2 cellular contexts compared by ENCODE assay signal in the genomic region with DNA sequence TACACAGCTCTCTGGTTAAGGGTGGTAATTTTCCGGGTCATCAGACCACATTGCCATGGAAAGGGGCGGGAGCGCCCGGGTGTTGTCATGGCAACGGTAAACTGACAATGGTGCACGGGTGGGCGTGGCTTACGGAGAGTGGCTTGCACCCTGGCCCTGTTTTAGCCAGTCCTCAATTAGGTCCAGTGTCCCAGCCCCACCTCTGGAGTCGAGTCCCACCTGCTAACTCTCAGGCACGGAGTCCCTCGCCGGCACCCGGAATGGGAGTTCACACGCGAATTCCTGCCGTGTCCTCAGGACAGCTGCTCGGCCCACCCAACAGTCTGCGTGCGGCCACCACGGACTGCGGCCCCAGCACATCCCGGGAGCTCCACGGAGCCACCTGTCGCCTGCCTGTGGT.
A peak's percentile ranks its signal among the peaks of the same experiment; 100 is the strongest.
TF ChIP-seq lines count a peak whose summit lies in the region.

No MANE protein-coding gene starts in this region.

TF ChIP-seq in GM23338, 12 proteins besides CTCF, POLR2A, EP300 and RAD21 (continued from another document and continues in another):
- TF ChIP-seq EZH2phosphoT487 (IDR thresholded peaks at IDR 0.05; ENCODE audit: unreplicated experiment) (no peak), EZH2 (IDR thresholded peaks at IDR 0.05; ENCODE audit: low read depth, unreplicated experiment) (no peak), NANOG (IDR thresholded peaks at IDR 0.05; ENCODE audit: borderline replicate concordance) (no peak), STAT1 (IDR thresholded peaks at IDR 0.05; ENCODE audit: unreplicated experiment) (no peak), ZNF114 (CRISPR knock-in tag; IDR thresholded peaks at IDR 0.05) (no peak), JUNB (IDR thresholded peaks at IDR 0.05; ENCODE audit: unreplicated experiment) (no peak), CREB1 (CRISPR knock-in tag; IDR thresholded peaks at IDR 0.05; ENCODE audit: low read depth) (no peak), ZNF331 (CRISPR knock-in tag; IDR thresholded peaks at IDR 0.05; ENCODE audit: low read depth) (no peak)
- TF ChIP-seq, protein P1, sequence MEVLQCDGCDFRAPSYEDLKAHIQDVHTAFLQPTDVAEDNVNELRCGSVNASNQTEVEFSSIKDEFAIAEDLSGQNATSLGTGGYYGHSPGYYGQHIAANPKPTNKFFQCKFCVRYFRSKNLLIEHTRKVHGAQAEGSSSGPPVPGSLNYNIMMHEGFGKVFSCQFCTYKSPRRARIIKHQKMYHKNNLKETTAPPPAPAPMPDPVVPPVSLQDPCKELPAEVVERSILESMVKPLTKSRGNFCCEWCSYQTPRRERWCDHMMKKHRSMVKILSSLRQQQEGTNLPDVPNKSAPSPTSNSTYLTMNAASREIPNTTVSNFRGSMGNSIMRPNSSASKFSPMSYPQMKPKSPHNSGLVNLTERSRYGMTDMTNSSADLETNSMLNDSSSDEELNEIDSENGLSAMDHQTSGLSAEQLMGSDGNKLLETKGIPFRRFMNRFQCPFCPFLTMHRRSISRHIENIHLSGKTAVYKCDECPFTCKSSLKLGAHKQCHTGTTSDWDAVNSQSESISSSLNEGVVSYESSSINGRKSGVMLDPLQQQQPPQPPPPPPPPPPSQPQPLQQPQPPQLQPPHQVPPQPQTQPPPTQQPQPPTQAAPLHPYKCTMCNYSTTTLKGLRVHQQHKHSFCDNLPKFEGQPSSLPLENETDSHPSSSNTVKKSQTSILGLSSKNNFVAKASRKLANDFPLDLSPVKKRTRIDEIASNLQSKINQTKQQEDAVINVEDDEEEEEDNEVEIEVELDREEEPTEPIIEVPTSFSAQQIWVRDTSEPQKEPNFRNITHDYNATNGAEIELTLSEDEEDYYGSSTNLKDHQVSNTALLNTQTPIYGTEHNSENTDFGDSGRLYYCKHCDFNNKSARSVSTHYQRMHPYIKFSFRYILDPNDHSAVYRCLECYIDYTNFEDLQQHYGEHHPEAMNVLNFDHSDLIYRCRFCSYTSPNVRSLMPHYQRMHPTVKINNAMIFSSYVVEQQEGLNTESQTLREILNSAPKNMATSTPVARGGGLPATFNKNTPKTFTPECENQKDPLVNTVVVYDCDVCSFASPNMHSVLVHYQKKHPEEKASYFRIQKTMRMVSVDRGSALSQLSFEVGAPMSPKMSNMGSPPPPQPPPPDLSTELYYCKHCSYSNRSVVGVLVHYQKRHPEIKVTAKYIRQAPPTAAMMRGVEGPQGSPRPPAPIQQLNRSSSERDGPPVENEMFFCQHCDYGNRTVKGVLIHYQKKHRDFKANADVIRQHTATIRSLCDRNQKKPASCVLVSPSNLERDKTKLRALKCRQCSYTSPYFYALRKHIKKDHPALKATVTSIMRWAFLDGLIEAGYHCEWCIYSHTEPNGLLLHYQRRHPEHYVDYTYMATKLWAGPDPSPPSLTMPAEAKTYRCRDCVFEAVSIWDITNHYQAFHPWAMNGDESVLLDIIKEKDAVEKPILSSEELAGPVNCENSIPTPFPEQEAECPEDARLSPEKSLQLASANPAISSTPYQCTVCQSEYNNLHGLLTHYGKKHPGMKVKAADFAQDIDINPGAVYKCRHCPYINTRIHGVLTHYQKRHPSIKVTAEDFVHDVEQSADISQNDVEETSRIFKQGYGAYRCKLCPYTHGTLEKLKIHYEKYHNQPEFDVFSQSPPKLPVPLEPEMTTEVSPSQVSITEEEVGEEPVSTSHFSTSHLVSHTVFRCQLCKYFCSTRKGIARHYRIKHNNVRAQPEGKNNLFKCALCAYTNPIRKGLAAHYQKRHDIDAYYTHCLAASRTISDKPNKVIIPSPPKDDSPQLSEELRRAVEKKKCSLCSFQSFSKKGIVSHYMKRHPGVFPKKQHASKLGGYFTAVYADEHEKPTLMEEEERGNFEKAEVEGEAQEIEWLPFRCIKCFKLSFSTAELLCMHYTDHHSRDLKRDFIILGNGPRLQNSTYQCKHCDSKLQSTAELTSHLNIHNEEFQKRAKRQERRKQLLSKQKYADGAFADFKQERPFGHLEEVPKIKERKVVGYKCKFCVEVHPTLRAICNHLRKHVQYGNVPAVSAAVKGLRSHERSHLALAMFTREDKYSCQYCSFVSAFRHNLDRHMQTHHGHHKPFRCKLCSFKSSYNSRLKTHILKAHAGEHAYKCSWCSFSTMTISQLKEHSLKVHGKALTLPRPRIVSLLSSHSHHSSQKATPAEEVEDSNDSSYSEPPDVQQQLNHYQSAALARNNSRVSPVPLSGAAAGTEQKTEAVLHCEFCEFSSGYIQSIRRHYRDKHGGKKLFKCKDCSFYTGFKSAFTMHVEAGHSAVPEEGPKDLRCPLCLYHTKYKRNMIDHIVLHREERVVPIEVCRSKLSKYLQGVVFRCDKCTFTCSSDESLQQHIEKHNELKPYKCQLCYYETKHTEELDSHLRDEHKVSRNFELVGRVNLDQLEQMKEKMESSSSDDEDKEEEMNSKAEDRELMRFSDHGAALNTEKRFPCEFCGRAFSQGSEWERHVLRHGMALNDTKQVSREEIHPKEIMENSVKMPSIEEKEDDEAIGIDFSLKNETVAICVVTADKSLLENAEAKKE (CRISPR knock-in tag; IDR thresholded peaks at IDR 0.05), result no peak
- TF ChIP-seq, protein P2, sequence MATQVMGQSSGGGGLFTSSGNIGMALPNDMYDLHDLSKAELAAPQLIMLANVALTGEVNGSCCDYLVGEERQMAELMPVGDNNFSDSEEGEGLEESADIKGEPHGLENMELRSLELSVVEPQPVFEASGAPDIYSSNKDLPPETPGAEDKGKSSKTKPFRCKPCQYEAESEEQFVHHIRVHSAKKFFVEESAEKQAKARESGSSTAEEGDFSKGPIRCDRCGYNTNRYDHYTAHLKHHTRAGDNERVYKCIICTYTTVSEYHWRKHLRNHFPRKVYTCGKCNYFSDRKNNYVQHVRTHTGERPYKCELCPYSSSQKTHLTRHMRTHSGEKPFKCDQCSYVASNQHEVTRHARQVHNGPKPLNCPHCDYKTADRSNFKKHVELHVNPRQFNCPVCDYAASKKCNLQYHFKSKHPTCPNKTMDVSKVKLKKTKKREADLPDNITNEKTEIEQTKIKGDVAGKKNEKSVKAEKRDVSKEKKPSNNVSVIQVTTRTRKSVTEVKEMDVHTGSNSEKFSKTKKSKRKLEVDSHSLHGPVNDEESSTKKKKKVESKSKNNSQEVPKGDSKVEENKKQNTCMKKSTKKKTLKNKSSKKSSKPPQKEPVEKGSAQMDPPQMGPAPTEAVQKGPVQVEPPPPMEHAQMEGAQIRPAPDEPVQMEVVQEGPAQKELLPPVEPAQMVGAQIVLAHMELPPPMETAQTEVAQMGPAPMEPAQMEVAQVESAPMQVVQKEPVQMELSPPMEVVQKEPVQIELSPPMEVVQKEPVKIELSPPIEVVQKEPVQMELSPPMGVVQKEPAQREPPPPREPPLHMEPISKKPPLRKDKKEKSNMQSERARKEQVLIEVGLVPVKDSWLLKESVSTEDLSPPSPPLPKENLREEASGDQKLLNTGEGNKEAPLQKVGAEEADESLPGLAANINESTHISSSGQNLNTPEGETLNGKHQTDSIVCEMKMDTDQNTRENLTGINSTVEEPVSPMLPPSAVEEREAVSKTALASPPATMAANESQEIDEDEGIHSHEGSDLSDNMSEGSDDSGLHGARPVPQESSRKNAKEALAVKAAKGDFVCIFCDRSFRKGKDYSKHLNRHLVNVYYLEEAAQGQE (IDR thresholded peaks at IDR 0.05; ENCODE audit: unreplicated experiment), result no peak

TF ChIP-seq in K562, 482 proteins besides CTCF, POLR2A, EP300 and RAD21:
- TF ChIP-seq, protein P3, sequence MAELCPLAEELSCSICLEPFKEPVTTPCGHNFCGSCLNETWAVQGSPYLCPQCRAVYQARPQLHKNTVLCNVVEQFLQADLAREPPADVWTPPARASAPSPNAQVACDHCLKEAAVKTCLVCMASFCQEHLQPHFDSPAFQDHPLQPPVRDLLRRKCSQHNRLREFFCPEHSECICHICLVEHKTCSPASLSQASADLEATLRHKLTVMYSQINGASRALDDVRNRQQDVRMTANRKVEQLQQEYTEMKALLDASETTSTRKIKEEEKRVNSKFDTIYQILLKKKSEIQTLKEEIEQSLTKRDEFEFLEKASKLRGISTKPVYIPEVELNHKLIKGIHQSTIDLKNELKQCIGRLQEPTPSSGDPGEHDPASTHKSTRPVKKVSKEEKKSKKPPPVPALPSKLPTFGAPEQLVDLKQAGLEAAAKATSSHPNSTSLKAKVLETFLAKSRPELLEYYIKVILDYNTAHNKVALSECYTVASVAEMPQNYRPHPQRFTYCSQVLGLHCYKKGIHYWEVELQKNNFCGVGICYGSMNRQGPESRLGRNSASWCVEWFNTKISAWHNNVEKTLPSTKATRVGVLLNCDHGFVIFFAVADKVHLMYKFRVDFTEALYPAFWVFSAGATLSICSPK (IDR thresholded peaks at IDR 0.05; ENCODE audit: borderline replicate concordance), result no peak
- TF ChIP-seq ZNF23 (CRISPR knock-in tag; IDR thresholded peaks at IDR 0.05) (no peak), RFX1 (IDR thresholded peaks at IDR 0.05) (peak; percentile 94), NFATC3 (IDR thresholded peaks at IDR 0.05) (no peak), NEUROD1 (IDR thresholded peaks at IDR 0.05; ENCODE audit: borderline replicate concordance, low read depth, low read length, partially characterized antibody) (no peak), CSDE1 (IDR thresholded peaks at IDR 0.05) (0 out of 4 replicates have a peak, but pooled peaks of 1 of the 2 experiments have one; percentile 46), PHF20 (IDR thresholded peaks at IDR 0.05; ENCODE audit: partially characterized antibody) (no peak), RBBP5 (IDR thresholded peaks at IDR 0.05; ENCODE audit: borderline replicate concordance, insufficient read depth, low read length, poor library complexity, severe bottlenecking) (no peak), BMI1 (IDR thresholded peaks at IDR 0.05; ENCODE audit: low read length) (peak; percentile 65; the same call in 1 of the 2 replicates), SIX5 (IDR thresholded peaks at IDR 0.05; ENCODE audit: borderline replicate concordance in 1 of 2, insufficient read depth in 1 of 2, low read depth in 1 of 2, low read length in 2 of 2) (no peak)
- TF ChIP-seq, protein P4, sequence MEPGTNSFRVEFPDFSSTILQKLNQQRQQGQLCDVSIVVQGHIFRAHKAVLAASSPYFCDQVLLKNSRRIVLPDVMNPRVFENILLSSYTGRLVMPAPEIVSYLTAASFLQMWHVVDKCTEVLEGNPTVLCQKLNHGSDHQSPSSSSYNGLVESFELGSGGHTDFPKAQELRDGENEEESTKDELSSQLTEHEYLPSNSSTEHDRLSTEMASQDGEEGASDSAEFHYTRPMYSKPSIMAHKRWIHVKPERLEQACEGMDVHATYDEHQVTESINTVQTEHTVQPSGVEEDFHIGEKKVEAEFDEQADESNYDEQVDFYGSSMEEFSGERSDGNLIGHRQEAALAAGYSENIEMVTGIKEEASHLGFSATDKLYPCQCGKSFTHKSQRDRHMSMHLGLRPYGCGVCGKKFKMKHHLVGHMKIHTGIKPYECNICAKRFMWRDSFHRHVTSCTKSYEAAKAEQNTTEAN (CRISPR knock-in tag; IDR thresholded peaks at IDR 0.05), result no peak
- TF ChIP-seq, protein P5, sequence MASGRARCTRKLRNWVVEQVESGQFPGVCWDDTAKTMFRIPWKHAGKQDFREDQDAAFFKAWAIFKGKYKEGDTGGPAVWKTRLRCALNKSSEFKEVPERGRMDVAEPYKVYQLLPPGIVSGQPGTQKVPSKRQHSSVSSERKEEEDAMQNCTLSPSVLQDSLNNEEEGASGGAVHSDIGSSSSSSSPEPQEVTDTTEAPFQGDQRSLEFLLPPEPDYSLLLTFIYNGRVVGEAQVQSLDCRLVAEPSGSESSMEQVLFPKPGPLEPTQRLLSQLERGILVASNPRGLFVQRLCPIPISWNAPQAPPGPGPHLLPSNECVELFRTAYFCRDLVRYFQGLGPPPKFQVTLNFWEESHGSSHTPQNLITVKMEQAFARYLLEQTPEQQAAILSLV (tag; IDR thresholded peaks at IDR 0.05), result no peak
